Comparison of ENCODE assay signal across 5 cellular contexts in genomic region chr18:42041793-42042192, GRCh38.
"Had no signal": no experiment of that assay in that cellular context is flagged by ENCODE, and none has a peak within 500 bp of the region (broad histone marks: within the 10 kb centered on the region; RNA-seq: fewer than 3 reads in every experiment).

No MANE protein-coding gene starts in this region.

- ATAC-seq: GM23338 had no signal

- H3K4me1 Mint-ChIP-seq: GM23338, H9 had no signal

- H2AFZ ChIP-seq: GM23338 had no signal

- H3K27ac Mint-ChIP-seq: GM23338, H9, IgD-negative memory B cell had no signal

- H3K4me3 Mint-ChIP-seq: GM23338, H9, IgD-negative memory B cell had no signal

- DNase-seq: H9, HCEC 1CT, KBM-7 had no signal

- H3K4me3 ChIP-seq: GM23338 had no signal

- H3K27me3 Mint-ChIP-seq: IgD-negative memory B cell had no signal

- H3K4me2 ChIP-seq: GM23338 had no signal

- H3K9me3 Mint-ChIP-seq: GM23338, H9, IgD-negative memory B cell had no signal
